1 cellular context compared by ENCODE assay signal in genomic region chr21:34962136-34962535, GRCh38.
TF ChIP-seq lines count a peak whose summit lies in the region.

No MANE protein-coding gene starts in this region.

TF ChIP-seq in HepG2, 621 proteins besides CTCF, POLR2A, EP300 and RAD21 (continued from another document):
- TF ChIP-seq ZNF354B (CRISPR knock-in tag; IDR thresholded peaks at IDR 0.05) (no peak), HNRNPL (IDR thresholded peaks at IDR 0.05; ENCODE audit: low read depth, low read length) (no peak), ZNF749 (CRISPR knock-in tag; IDR thresholded peaks at IDR 0.05; ENCODE audit: borderline replicate concordance) (no peak), MEIS1 (CRISPR knock-in tag; IDR thresholded peaks at IDR 0.05; ENCODE audit: borderline replicate concordance) (no peak), SCMH1 (CRISPR knock-in tag; IDR thresholded peaks at IDR 0.05; ENCODE audit: borderline replicate concordance) (no peak), SRSF4 (IDR thresholded peaks at IDR 0.05; ENCODE audit: low read depth, low read length, poor library complexity, severe bottlenecking) (no peak)
- TF ChIP-seq, protein P1, sequence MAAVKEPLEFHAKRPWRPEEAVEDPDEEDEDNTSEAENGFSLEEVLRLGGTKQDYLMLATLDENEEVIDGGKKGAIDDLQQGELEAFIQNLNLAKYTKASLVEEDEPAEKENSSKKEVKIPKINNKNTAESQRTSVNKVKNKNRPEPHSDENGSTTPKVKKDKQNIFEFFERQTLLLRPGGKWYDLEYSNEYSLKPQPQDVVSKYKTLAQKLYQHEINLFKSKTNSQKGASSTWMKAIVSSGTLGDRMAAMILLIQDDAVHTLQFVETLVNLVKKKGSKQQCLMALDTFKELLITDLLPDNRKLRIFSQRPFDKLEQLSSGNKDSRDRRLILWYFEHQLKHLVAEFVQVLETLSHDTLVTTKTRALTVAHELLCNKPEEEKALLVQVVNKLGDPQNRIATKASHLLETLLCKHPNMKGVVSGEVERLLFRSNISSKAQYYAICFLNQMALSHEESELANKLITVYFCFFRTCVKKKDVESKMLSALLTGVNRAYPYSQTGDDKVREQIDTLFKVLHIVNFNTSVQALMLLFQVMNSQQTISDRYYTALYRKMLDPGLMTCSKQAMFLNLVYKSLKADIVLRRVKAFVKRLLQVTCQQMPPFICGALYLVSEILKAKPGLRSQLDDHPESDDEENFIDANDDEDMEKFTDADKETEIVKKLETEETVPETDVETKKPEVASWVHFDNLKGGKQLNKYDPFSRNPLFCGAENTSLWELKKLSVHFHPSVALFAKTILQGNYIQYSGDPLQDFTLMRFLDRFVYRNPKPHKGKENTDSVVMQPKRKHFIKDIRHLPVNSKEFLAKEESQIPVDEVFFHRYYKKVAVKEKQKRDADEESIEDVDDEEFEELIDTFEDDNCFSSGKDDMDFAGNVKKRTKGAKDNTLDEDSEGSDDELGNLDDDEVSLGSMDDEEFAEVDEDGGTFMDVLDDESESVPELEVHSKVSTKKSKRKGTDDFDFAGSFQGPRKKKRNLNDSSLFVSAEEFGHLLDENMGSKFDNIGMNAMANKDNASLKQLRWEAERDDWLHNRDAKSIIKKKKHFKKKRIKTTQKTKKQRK (IDR thresholded peaks at IDR 0.05; ENCODE audit: low read length) = no peak
